Comparison of ENCODE assay signal across 8 cellular contexts in the genomic region with DNA sequence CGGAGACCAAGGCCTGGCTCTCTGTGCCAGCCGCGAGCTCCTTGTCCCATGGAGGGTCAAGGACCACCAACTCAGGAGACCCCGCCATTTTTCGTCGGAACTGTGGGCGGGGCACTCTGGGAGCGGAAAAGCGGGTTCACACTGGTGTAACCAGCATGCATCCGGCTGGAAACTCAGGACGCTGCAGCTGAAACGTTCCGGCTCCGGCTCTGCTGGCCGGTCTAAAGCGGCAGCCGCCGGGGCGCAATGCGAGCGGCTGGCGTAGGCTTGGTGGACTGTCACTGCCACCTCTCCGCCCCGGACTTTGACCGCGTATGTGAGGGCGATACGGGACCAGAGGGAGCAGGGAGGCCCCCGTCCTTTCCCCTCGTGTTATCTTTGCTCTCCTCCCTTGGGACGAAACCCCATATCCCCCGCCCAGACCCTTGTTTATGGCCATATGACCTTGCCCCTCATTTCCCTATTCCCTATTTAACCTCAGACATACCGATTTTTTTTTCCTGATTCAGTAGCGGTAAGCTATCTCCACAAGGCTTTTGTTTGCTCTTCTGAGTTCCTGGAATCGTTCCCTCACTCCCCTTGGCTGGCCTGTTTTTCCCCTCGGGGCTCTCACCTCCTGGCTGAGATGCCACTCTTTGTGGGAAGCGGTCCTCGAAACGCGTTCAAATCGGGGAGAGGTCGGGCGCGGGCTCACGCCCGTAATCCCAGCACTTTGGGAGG.
DNase-seq lines count a peak whose midpoint lies in the region; ATAC-seq and TF ChIP-seq lines count a peak whose summit lies in the region.

A gene with protein sequence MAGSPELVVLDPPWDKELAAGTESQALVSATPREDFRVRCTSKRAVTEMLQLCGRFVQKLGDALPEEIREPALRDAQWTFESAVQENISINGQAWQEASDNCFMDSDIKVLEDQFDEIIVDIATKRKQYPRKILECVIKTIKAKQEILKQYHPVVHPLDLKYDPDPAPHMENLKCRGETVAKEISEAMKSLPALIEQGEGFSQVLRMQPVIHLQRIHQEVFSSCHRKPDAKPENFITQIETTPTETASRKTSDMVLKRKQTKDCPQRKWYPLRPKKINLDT (minus strand): TSS at position 102 of the 720 bp plus-strand sequence. CDS start 14 bp downstream, at position 88.
A gene with protein sequence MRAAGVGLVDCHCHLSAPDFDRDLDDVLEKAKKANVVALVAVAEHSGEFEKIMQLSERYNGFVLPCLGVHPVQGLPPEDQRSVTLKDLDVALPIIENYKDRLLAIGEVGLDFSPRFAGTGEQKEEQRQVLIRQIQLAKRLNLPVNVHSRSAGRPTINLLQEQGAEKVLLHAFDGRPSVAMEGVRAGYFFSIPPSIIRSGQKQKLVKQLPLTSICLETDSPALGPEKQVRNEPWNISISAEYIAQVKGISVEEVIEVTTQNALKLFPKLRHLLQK (plus strand): TSS at position 219 of the 720 bp plus-strand sequence. CDS start 28 bp downstream, at position 247.

- DNase-seq in AG10803 (ENCODE audit: low read depth), result peak; percentile 92
- DNase-seq in NCI-H345 treated with DMSO at 0.1 percent for 48 hours (lab: John Stamatoyannopoulos, UW; ENCODE audit: unreplicated experiment), result peak; percentile 78
- peak; percentile 92 to 100 for DNase-seq in central memory CD8-positive, alpha-beta T cell (ENCODE audit: low spot score in 2 of 2)
- peak; percentile 95 for DNase-seq in islet precursor cell
- DNase-seq in stimulated activated CD4-positive, alpha-beta T cell treated with anti-CD3 and anti-CD28 coated beads, Interleukin-12 subunit alpha, Interleukin-12 subunit beta, amount 100 ng/mL, for 4 hours, result peak; percentile 96

- peak within 1 kb of the TSS; percentile 88 for H3K4me3 ChIP-seq in AG10803 (ENCODE audit: low read length)

- H3K27ac Mint-ChIP-seq in central memory CD8-positive, alpha-beta T cell (ENCODE audit: low read depth), result peak within 1 kb of the TSS; percentile 98

- TF ChIP-seq CTCF in AG10803 (conservative IDR thresholded peaks at IDR 0.05; ENCODE audit: low read length), result no peak

- peak; percentile 81 for ATAC-seq in GM19035 (IDR thresholded peaks at IDR 0.05; ENCODE audit: unreplicated experiment)
- ATAC-seq in HG03342 (IDR thresholded peaks at IDR 0.05; ENCODE audit: unreplicated experiment), result peak; percentile 58
- peak; percentile 88 for ATAC-seq in activated CD4-positive, CD25-positive, alpha-beta regulatory T cell treated with anti-CD3 and anti-CD28 coated beads, Interleukin-2, amount 50 U/mL, for 24 hours
- peak; percentile 81 for ATAC-seq in central memory CD8-positive, alpha-beta T cell (replicated peaks; ENCODE audit: extremely low read depth, poor library complexity, severe bottlenecking)

- peak within 1 kb of the TSS; percentile 94 for H3K4me3 Mint-ChIP-seq in central memory CD8-positive, alpha-beta T cell

- peaks cover 18% of the 10 kb centered on the region for H3K36me3 Mint-ChIP-seq in central memory CD8-positive, alpha-beta T cell (ENCODE audit: insufficient read depth)

- H3K4me1 Mint-ChIP-seq in central memory CD8-positive, alpha-beta T cell, result peaks cover 24% of the 10 kb centered on the region

- H3K27me3 Mint-ChIP-seq in central memory CD8-positive, alpha-beta T cell, result no peaks in the 10 kb centered on the region

- H3K9me3 Mint-ChIP-seq in central memory CD8-positive, alpha-beta T cell, result no peaks in the 10 kb centered on the region

Comparison
In these comparisons a context has a peak if more than half of its experiments do, and no peak if none do; other contexts are left out.
1. Peak in every context shown above with its lines: DNase-seq, ATAC-seq and H3K4me3 ChIP-seq.